Comparison of ENCODE assay signal across 20 cellular contexts in the genomic region with DNA sequence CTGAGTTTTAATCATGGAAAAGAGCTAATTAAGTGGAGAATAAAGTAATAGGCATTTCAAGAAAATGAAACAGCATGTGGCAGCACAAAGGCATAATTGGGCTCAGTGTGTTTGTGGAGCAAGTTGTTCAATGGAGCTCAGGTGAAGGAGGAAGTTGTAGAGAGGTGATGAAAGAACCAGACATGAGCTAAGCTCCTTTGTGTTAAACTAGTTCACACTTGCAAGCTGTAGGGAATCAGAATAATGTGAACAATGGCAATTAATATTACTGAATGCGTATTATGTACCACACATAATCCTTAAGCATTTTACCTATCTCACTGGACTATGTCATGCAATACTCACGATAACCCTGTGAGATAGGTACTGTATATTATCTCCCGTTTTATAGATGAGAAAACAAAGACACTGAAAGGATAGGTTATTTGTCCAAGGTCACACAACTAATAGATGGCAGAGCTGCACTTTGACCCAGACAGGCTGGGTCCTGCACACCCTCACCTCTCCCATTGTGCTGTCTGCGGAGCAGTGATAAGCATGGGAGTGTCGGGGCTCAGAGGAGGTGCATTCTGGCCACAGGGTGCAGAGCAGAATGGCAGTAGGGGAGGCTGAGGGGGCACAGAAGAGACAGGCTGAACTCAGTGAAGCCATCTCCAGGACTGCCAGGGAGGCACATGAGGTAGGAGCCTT. TPM values are rescaled to one million over a fixed set of nuclear protein-coding genes. Genes with fewer than 3 reads are reported as not detected.
A peak's percentile ranks its signal among the peaks of the same experiment; 100 is the strongest.
DNase-seq lines count a peak whose midpoint lies in the region; ATAC-seq, FAIRE-seq and TF ChIP-seq lines count a peak whose summit lies in the region.
"Had no signal": no experiment of that assay in that cellular context is flagged by ENCODE, and none has a peak within 500 bp of the region (broad histone marks: within the 10 kb centered on the region; RNA-seq: fewer than 3 reads in every experiment).

No MANE protein-coding gene starts in this region.

- TF ChIP-seq CTCF in gastrocnemius medialis (IDR thresholded peaks at IDR 0.05 in 4 of 5, conservative IDR thresholded peaks at IDR 0.05 in 1 of 5) (no peak), mammary epithelial cell (conservative IDR thresholded peaks at IDR 0.05 in 1 of 2, IDR thresholded peaks at IDR 0.05 in 1 of 2; ENCODE audit: extremely low read depth in 1 of 2, insufficient read depth in 1 of 2, low read depth in 1 of 2, low read length in 2 of 2) (no peak)

- H3K79me2 ChIP-seq in mammary epithelial cell (ENCODE audit: insufficient read depth, low read length): no peaks in the 10 kb centered on the region

- H3K9me3 ChIP-seq in gastrocnemius medialis (no peaks in the 10 kb centered on the region), mammary epithelial cell (replicated peaks; ENCODE audit: insufficient read depth, low read length) (no peaks in the 10 kb centered on the region)
- H3K9me3 ChIP-seq: A549, MG63, SJCRH30 had no signal

- H3K4me2 ChIP-seq in mammary epithelial cell (ENCODE audit: insufficient read depth, low read depth, low read length): no peak overlapping the region
- H3K4me2 ChIP-seq: A549, GM23338 had no signal

- H3K9ac ChIP-seq in mammary epithelial cell (ENCODE audit: insufficient read depth, low read length): no peak overlapping the region

- TF ChIP-seq POLR2A in GM12892 (IDR thresholded peaks at IDR 0.05; ENCODE audit: low read depth, low read length) (no peak), gastrocnemius medialis (IDR thresholded peaks at IDR 0.05) (no peak)

- no peaks in the 10 kb centered on the region for H3K9me3 Mint-ChIP-seq in memory B cell
- H3K9me3 Mint-ChIP-seq: GM23338 had no signal

- H3K4me3 Mint-ChIP-seq in memory B cell: no peak overlapping the region
- H3K4me3 Mint-ChIP-seq: GM23338 had no signal

- H3K36me3 ChIP-seq in gastrocnemius medialis (no peaks in the 10 kb centered on the region), mammary epithelial cell (ENCODE audit: insufficient read depth, low read length) (no peaks in the 10 kb centered on the region)
- H3K36me3 ChIP-seq: MG63, SJCRH30 had no signal

- no peak overlapping the region for H3K27ac ChIP-seq in gastrocnemius medialis
- no peak overlapping the region for H3K27ac ChIP-seq in mammary epithelial cell (ENCODE audit: insufficient read depth, low read depth, low read length)
- H3K27ac ChIP-seq: A549, RWPE1, SJCRH30 had no signal

- H3K4me3 ChIP-seq in gastrocnemius medialis (no peak overlapping the region), mammary epithelial cell (replicated peaks in 1 of 3; ENCODE audit: insufficient read depth in 1 of 3, low read depth in 2 of 3, low read length in 3 of 3) (no peak overlapping the region)
- H3K4me3 ChIP-seq: A549, GM23338, MG63, SJCRH30 had no signal

- ATAC-seq in esophagus mucosa (peak; percentile 94), memory B cell (ENCODE audit: low read depth) (no peak), gastrocnemius medialis (no peak), GM18519 (IDR thresholded peaks at IDR 0.05; ENCODE audit: low FRiP score, unreplicated experiment) (no peak), GM21737 (IDR thresholded peaks at IDR 0.05; ENCODE audit: unreplicated experiment) (no peak)
- ATAC-seq: A549, GM23338 had no signal

- no peaks in the 10 kb centered on the region for H4K20me1 ChIP-seq in mammary epithelial cell (ENCODE audit: insufficient read depth, low read length)

- WGBS in mammary epithelial cell (ENCODE audit: low coverage, missing lambda C conversion rate): 83% methylated on average over 5 of the region's 5 CpGs

- H3K27me3 Mint-ChIP-seq in memory B cell: no peaks in the 10 kb centered on the region

- H3K36me3 Mint-ChIP-seq in memory B cell: peaks cover 6% of the 10 kb centered on the region

- CTCF ChIA-PET in mammary epithelial cell (lab: Charles Lee; ENCODE audit: low non-redundant PET): interaction anchor here (0.7 kb wide), 1 partner anchor 216 kb away, joined by 4 read pairs; no protein-coding TSS in a partner anchor

- H2AFZ ChIP-seq in mammary epithelial cell (ENCODE audit: low read depth, low read length): no peak overlapping the region
- H2AFZ ChIP-seq: GM23338 had no signal

- H3K27me3 ChIP-seq in gastrocnemius medialis: no peaks in the 10 kb centered on the region
- H3K27me3 ChIP-seq in mammary epithelial cell (ENCODE audit: insufficient read depth, low read length): no peaks in the 10 kb centered on the region
- H3K27me3 ChIP-seq: MG63, SJCRH30 had no signal

- BruUV-seq in mammary epithelial cell (replicated peaks; lab: Mats Ljungman, UMichigan): no TSS peak

- peaks cover 0 to 4% of the 10 kb centered on the region in 2 donors for H3K4me1 ChIP-seq in gastrocnemius medialis
- H3K4me1 ChIP-seq in mammary epithelial cell (ENCODE audit: insufficient read depth, low read length): no peaks in the 10 kb centered on the region
- H3K4me1 ChIP-seq: SJCRH30 had no signal

- peak overlapping the region; percentile 46 for H3K27ac Mint-ChIP-seq in memory B cell
- H3K27ac Mint-ChIP-seq: GM23338 had no signal

- in situ Hi-C loops in gastrocnemius medialis (cut with MboI; ENCODE audit: low sequenced_read_pairs in 4 of 4): no loop called here
- in situ Hi-C loops in mammary epithelial cell (cut with MboI; ENCODE audit: low sequenced_read_pairs in 2 of 2): no loop called here

- intact Hi-C loops in gastrocnemius medialis (cut with DNase I; ENCODE audit: low total_unique reads) (no loop called here), mammary epithelial cell (cut with micrococcal nuclease) (no loop called here)

- FAIRE-seq in GM12892 (lab: Jason Lieb, UNC): peak; percentile 68
- FAIRE-seq: A549, G401.6 had no signal

- H3K4me1 Mint-ChIP-seq in memory B cell: peaks cover 46% of the 10 kb centered on the region

- dilution Hi-C loops in mammary epithelial cell (cut with HindIII; ENCODE audit: low sequenced_read_pairs): no loop called here

- DNase-seq in GM12892 (ENCODE audit: insufficient read length) (no peak), SKM-1 treated with dmso at 0.1 percent for 144 hours (lab: John Stamatoyannopoulos, UW; ENCODE audit: unreplicated experiment) (peak; percentile 66), memory B cell (ENCODE audit: low spot score in 2 of 2) (no peak), gastrocnemius medialis (no peak), mammary epithelial cell (no peak)
- DNase-seq: C1 segment of cervical spinal cord; DND-41; MG63; NCI-H1092 treated with DMSO at 0.1 percent for 48 hours; NCI-H1694; NCI-H2107; NK-92 treated with Interleukin-12 subunit alpha and Interleukin-12 subunit beta, amount 100 ng/mL, for 24 hours; SJCRH30 had no signal

RNA-seq across cellular contexts. Expression of a gene that starts 8.9 kb away (rescaled TPM):
- 0.64 TPM for polyA plus RNA-seq in GM12892 (2012; ENCODE audit: missing spikeins)
- total RNA-seq in esophagus mucosa (0.92 TPM), gastrocnemius medialis (1 to 10 TPM; 1.7 to 4.0 (median 2.4) TPM), mammary epithelial cell (under 1 TPM in 1 of 2 donors, not detected in 1; 0.17 TPM)
- not detected for polyA plus RNA-seq in mammary epithelial cell
- polyA minus RNA-seq in mammary epithelial cell: not detected
- total RNA-seq: GM23338, SJCRH30 had no signal
- polyA plus RNA-seq: A549 had no signal

RNA-seq across cellular contexts. Expression of a gene that starts 19.6 kb away (rescaled TPM):
- 42.0 TPM for polyA plus RNA-seq in GM12892 (2012; ENCODE audit: missing spikeins)
- 33.4 TPM for total RNA-seq in esophagus mucosa
- total RNA-seq in gastrocnemius medialis: 10 to 100 TPM; 10.5 to 33.5 (median 25.4) TPM
- 1 to 10 TPM; 8.3 to 8.4 TPM for total RNA-seq in mammary epithelial cell
- 2.5 TPM for polyA plus RNA-seq in mammary epithelial cell
- polyA minus RNA-seq in mammary epithelial cell: 47.1 TPM
